Comparison of ENCODE assay signal across 27 cellular contexts in the genomic region with DNA sequence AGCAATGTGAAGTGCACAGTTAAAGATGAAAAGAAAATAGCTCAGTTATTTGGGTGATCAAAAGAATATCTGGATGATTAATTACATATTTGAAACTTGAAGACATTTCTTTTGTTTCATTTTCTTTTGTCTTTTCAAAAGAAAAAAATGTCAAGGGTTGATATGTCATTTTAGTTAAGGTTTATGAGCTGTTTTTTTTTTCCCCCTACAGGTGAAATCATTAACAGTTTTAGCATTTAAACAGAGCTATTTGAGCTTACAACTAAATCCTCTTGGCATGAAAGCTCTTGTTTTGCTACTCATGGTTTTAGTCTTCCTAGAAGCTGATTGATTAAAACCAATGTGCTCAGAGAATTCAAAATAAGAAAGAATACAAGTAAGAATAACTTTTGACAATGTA.
"Had no signal": no experiment of that assay in that cellular context is flagged by ENCODE, and none has a peak within 500 bp of the region (broad histone marks: within the 10 kb centered on the region; RNA-seq: fewer than 3 reads in every experiment).

No MANE protein-coding gene starts in this region.

- H3K27ac Mint-ChIP-seq: effector memory CD8-positive, alpha-beta T cell; memory B cell; naive thymus-derived CD4-positive, alpha-beta T cell; nephron; stimulated activated naive B cell treated with anti-CD40 and anti-IgM and Interleukin-4, amounts not matched to agents 10 μg/mL and 1 μg/mL and 100 μg/mL, for 72 hours; stimulated activated naive CD8-positive, alpha-beta T cell treated with anti-CD3 and anti-CD28 coated beads, Interleukin-15, Interleukin-2, amounts not matched to agents 100 ng/mL and 50 ng/mL, for 24 hours had no signal

- H3K36me3 ChIP-seq: gastrocnemius medialis, ovary, right lobe of liver, thoracic aorta, tibial nerve, upper lobe of right lung, uterus had no signal

- H3K4me3 ChIP-seq: coronary artery, gastrocnemius medialis, lung, ovary, right lobe of liver, thoracic aorta, tibial nerve, upper lobe of right lung, uterus had no signal

- DNase-seq: dermis blood vessel endothelial cell; effector memory CD8-positive, alpha-beta T cell; foreskin fibroblast; gastrocnemius medialis; head of caudate nucleus; naive thymus-derived CD4-positive, alpha-beta T cell; occipital lobe; ovary; posterior cingulate gyrus; right lobe of liver; small intestine; stimulated activated CD4-positive, alpha-beta T cell treated with anti-CD3 and anti-CD28 coated beads, Interleukin-15, amount 100 ng/mL, for 24 hours; stimulated activated CD4-positive, alpha-beta T cell treated with anti-CD3 and anti-CD28 coated beads, Interleukin-2, amount 100 ng/mL, for 48 hours; stimulated activated naive B cell treated with anti-CD40 and anti-IgM and Interleukin-4, amounts not matched to agents 10 μg/mL and 1 μg/mL and 100 μg/mL, for 72 hours; upper lobe of right lung; uterus had no signal

- H3K9me3 Mint-ChIP-seq: nephron had no signal

- H3K4me1 ChIP-seq: gastrocnemius medialis, right lobe of liver, upper lobe of right lung, uterus had no signal

- H3K27me3 ChIP-seq: gastrocnemius medialis, ovary, right lobe of liver, tibial nerve, upper lobe of right lung, uterus had no signal

- ATAC-seq: effector memory CD8-positive, alpha-beta T cell; esophagus mucosa; gastrocnemius medialis; left lobe of liver; naive thymus-derived CD4-positive, alpha-beta T cell; right lobe of liver; stimulated activated naive B cell treated with anti-CD40 and anti-IgM and Interleukin-4, amounts not matched to agents 10 μg/mL and 1 μg/mL and 100 μg/mL, for 72 hours; upper lobe of right lung had no signal

- H3K4me3 Mint-ChIP-seq: effector memory CD8-positive, alpha-beta T cell; memory B cell; naive thymus-derived CD4-positive, alpha-beta T cell; nephron; stimulated activated naive B cell treated with anti-CD40 and anti-IgM and Interleukin-4, amounts not matched to agents 10 μg/mL and 1 μg/mL and 100 μg/mL, for 72 hours; stimulated activated naive CD8-positive, alpha-beta T cell treated with anti-CD3 and anti-CD28 coated beads, Interleukin-15, Interleukin-2, amounts not matched to agents 100 ng/mL and 50 ng/mL, for 24 hours had no signal

- H3K36me3 Mint-ChIP-seq: memory B cell; stimulated activated naive B cell treated with anti-CD40 and anti-IgM and Interleukin-4, amounts not matched to agents 10 μg/mL and 1 μg/mL and 100 μg/mL, for 72 hours had no signal

- H3K27ac ChIP-seq: coronary artery, epithelial cell of prostate, gastrocnemius medialis, ovary, right lobe of liver, thoracic aorta, tibial nerve, upper lobe of right lung, uterus had no signal

- H3K27me3 Mint-ChIP-seq: effector memory CD8-positive, alpha-beta T cell; memory B cell; naive thymus-derived CD4-positive, alpha-beta T cell; stimulated activated naive B cell treated with anti-CD40 and anti-IgM and Interleukin-4, amounts not matched to agents 10 μg/mL and 1 μg/mL and 100 μg/mL, for 72 hours; stimulated activated naive CD8-positive, alpha-beta T cell treated with anti-CD3 and anti-CD28 coated beads, Interleukin-15, Interleukin-2, amounts not matched to agents 100 ng/mL and 50 ng/mL, for 24 hours had no signal

- H3K9me3 ChIP-seq: gastrocnemius medialis, ovary, right lobe of liver, thoracic aorta, tibial nerve, upper lobe of right lung, uterus had no signal

- FAIRE-seq: keratinocyte, small intestine had no signal

- H3K4me1 Mint-ChIP-seq: memory B cell; naive thymus-derived CD4-positive, alpha-beta T cell; nephron; stimulated activated naive B cell treated with anti-CD40 and anti-IgM and Interleukin-4, amounts not matched to agents 10 μg/mL and 1 μg/mL and 100 μg/mL, for 72 hours had no signal
